In the genomic region with DNA sequence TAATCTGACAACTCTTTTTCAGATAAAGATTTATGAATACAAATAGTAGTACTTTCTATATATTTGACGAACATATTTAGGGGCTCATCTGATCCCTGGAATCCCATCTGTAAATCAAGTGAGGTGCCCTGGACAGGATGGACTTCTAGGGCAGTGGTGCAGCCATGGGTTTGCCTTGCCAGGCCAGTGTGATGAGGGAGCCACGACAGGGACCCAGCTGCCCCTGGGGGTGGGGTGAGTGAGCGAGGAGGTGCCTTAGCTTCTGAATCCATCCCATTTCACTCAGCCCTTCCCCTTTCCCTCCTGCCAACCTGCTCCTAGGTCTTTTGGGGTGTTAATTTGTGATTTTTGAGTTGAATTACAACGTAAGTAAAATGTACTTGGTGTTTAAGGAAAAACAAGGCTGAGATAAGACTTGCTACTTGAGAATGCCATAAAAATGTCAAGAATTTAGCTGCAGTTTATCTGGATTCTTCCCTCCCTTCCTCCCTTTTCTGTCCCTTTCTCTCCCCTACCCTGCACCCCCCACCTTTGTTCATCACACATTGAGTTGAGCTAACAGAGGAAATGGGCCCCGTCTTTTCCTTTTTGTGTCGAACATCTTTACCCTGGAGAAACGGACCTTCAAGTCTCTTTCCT, we compare ENCODE assay signal across 19 cellular contexts.
DNase-seq lines count a peak whose midpoint lies in the region; TF ChIP-seq lines count a peak whose summit lies in the region.
"Had no signal": no experiment of that assay in that cellular context is flagged by ENCODE, and none has a peak within 500 bp of the region (broad histone marks: within the 10 kb centered on the region; RNA-seq: fewer than 3 reads in every experiment).

No MANE protein-coding gene starts in this region.

- H3K27ac Mint-ChIP-seq in osteocyte (ENCODE audit: unreplicated experiment): peak overlapping the region; percentile 96
- H3K27ac Mint-ChIP-seq: activated T-helper 2 cell treated with anti-CD3 and anti-CD28 coated beads, Interferon-gamma antibody, Interleukin-2, Interleukin-4, amounts not matched to agents 10 μg/mL and 5 μg/mL and 100 μg/mL, durations not matched to agents 14 hours and 24 hours and 36 hours; effector memory CD8-positive, alpha-beta T cell; natural killer cell treated with Interleukin-12 subunit alpha and Interleukin-12 subunit beta and Interleukin-15 and Interleukin-18, amount 100 ng/mL, for 72 hours; stimulated activated naive CD8-positive, alpha-beta T cell treated with anti-CD3 and anti-CD28 coated beads, Interleukin-15, Interleukin-2, amounts not matched to agents 100 ng/mL and 50 ng/mL, for 24 hours; T-helper 2 cell treated with Interferon-gamma antibody and Interleukin-4, amounts not matched to agents 5 μg/mL and 100 μg/mL, for 36 hours had no signal

- peak overlapping the region in 2 of 4 donors; percentile 30 to 38 for H3K4me3 ChIP-seq in Peyer's patch
- H3K4me3 ChIP-seq in uterus: no peak overlapping the region
- H3K4me3 ChIP-seq: K562 had no signal

- no peaks in the 10 kb centered on the region for H3K36me3 Mint-ChIP-seq in osteocyte (ENCODE audit: unreplicated experiment)
- H3K36me3 Mint-ChIP-seq: natural killer cell treated with Interleukin-12 subunit alpha and Interleukin-12 subunit beta and Interleukin-15 and Interleukin-18, amount 100 ng/mL, for 72 hours had no signal

- DNase-seq in Peyer's patch: no peak
- DNase-seq in iris pigment epithelial cell (ENCODE audit: low read depth): peak; percentile 17
- no peak for DNase-seq in osteocyte (ENCODE audit: extremely low spot score, unreplicated experiment)
- DNase-seq in uterus: no peak
- DNase-seq in activated CD4-positive, alpha-beta T cell treated with anti-CD3 and anti-CD28 coated beads for 1 hour: no peak
- DNase-seq in SHP77 treated with DMSO at 0.1 percent for 48 hours (lab: John Stamatoyannopoulos, UW): no peak
- no peak for DNase-seq in occipital lobe (lab: John Stamatoyannopoulos, UW)
- DNase-seq: caudate nucleus; effector memory CD8-positive, alpha-beta T cell; left ventricle myocardium superior; NCI-H1048; NCI-H526 treated with DMSO at 0.1 percent for 48 hours; OCI-M1; right cardiac atrium had no signal

- peaks cover 76% of the 10 kb centered on the region for H3K4me1 Mint-ChIP-seq in osteocyte (ENCODE audit: unreplicated experiment)

- H3K27me3 ChIP-seq in Peyer's patch: no peaks in the 10 kb centered on the region
- H3K27me3 ChIP-seq in uterus: no peaks in the 10 kb centered on the region

- H3K9me3 Mint-ChIP-seq in osteocyte (ENCODE audit: unreplicated experiment): no peaks in the 10 kb centered on the region
- H3K9me3 Mint-ChIP-seq: activated T-helper 2 cell treated with anti-CD3 and anti-CD28 coated beads, Interferon-gamma antibody, Interleukin-2, Interleukin-4, amounts not matched to agents 10 μg/mL and 5 μg/mL and 100 μg/mL, durations not matched to agents 14 hours and 24 hours and 36 hours; effector memory CD8-positive, alpha-beta T cell; natural killer cell treated with Interleukin-12 subunit alpha and Interleukin-12 subunit beta and Interleukin-15 and Interleukin-18, amount 100 ng/mL, for 72 hours; stimulated activated naive CD8-positive, alpha-beta T cell treated with anti-CD3 and anti-CD28 coated beads, Interleukin-15, Interleukin-2, amounts not matched to agents 100 ng/mL and 50 ng/mL, for 24 hours; T-helper 2 cell treated with Interferon-gamma antibody and Interleukin-4, amounts not matched to agents 5 μg/mL and 100 μg/mL, for 36 hours had no signal

- H3K4me3 Mint-ChIP-seq in osteocyte (ENCODE audit: unreplicated experiment): no peak overlapping the region
- H3K4me3 Mint-ChIP-seq: effector memory CD8-positive, alpha-beta T cell; natural killer cell treated with Interleukin-12 subunit alpha and Interleukin-12 subunit beta and Interleukin-15 and Interleukin-18, amount 100 ng/mL, for 72 hours; stimulated activated naive CD8-positive, alpha-beta T cell treated with anti-CD3 and anti-CD28 coated beads, Interleukin-15, Interleukin-2, amounts not matched to agents 100 ng/mL and 50 ng/mL, for 24 hours; T-helper 2 cell treated with Interferon-gamma antibody and Interleukin-4, amounts not matched to agents 5 μg/mL and 100 μg/mL, for 36 hours had no signal

- intact Hi-C loops in uterus (cut with DNase I; ENCODE audit: low total_unique reads): loop anchor here (5.0 kb wide), 1 partner anchor 113 kb away; no protein-coding TSS in a partner anchor

- H3K36me3 ChIP-seq in Peyer's patch: no peaks in the 10 kb centered on the region
- H3K36me3 ChIP-seq in uterus: no peaks in the 10 kb centered on the region

- no peak for TF ChIP-seq CTCF in Peyer's patch (IDR thresholded peaks at IDR 0.05)
- no peak for TF ChIP-seq CTCF in osteocyte (IDR thresholded peaks at IDR 0.05)
- no peak for TF ChIP-seq CTCF in uterus (IDR thresholded peaks at IDR 0.05)

- H3K9me3 ChIP-seq in Peyer's patch (no peaks in the 10 kb centered on the region), uterus (no peaks in the 10 kb centered on the region)

- peak overlapping the region in 3 of 4 donors; percentile 88 to 96 (median 92) for H3K27ac ChIP-seq in Peyer's patch
- peak overlapping the region; percentile 80 for H3K27ac ChIP-seq in uterus

- peaks cover 0 to 75% (median 8%) of the 10 kb centered on the region in 4 donors for H3K4me1 ChIP-seq in Peyer's patch
- peaks cover 0 to 24% of the 10 kb centered on the region in 2 donors for H3K4me1 ChIP-seq in uterus

- H3K27me3 Mint-ChIP-seq in osteocyte (ENCODE audit: unreplicated experiment): no peaks in the 10 kb centered on the region

- no peak for TF ChIP-seq POLR2A in Peyer's patch (IDR thresholded peaks at IDR 0.05)
- TF ChIP-seq POLR2A in uterus (IDR thresholded peaks at IDR 0.05): no peak
